ENCODE assay signal across 15 cellular contexts in genomic region chr13:100630564-100630963, GRCh38. TPM values are rescaled to one million over a fixed set of nuclear protein-coding genes. Genes with fewer than 3 reads are reported as not detected.
A peak's percentile ranks its signal among the peaks of the same experiment; 100 is the strongest.
DNase-seq lines count a peak whose midpoint lies in the region; ATAC-seq and TF ChIP-seq lines count a peak whose summit lies in the region.
"Had no signal": no experiment of that assay in that cellular context is flagged by ENCODE, and none has a peak within 500 bp of the region (broad histone marks: within the 10 kb centered on the region; RNA-seq: fewer than 3 reads in every experiment).

No MANE protein-coding gene starts in this region.

- H3K4me2 ChIP-seq in hepatocyte (no peak overlapping the region), mesenchymal stem cell (ENCODE audit: low read length, poor library complexity, severe bottlenecking) (no peak overlapping the region)

- H3K79me1 ChIP-seq in mesenchymal stem cell (replicated peaks; ENCODE audit: low read length, poor library complexity, severe bottlenecking) = peaks cover 1% of the 10 kb centered on the region

- peak; percentile 12 for DNase-seq in NCI-H1092 (lab: John Stamatoyannopoulos, UW)
- no peak for DNase-seq in hepatocyte (ENCODE audit: low spot score)
- peak; percentile 68 for DNase-seq in putamen (ENCODE audit: low spot score)
- no peak for DNase-seq in body of pancreas
- DNase-seq in Right ventricle myocardium superior = no peak
- DNase-seq in mesenchymal stem cell = no peak
- DNase-seq: activated CD8-positive, alpha-beta T cell treated with anti-CD3 and anti-CD28 coated beads, Interleukin-2, amount 10 ng/mL, durations not matched to agents 7 days and 5 days; activated naive CD4-positive, alpha-beta T cell treated with Interleukin-2 at 50 U/mL for 16 hours; CD4-positive, alpha-beta memory T cell; Karpas-422; NCI-H524 treated with DMSO at 0.1 percent for 48 hours; SIG-M5 had no signal

- H3K23ac ChIP-seq in mesenchymal stem cell (ENCODE audit: low read length in 2 of 2) = no peak overlapping the region

- H2AK5ac ChIP-seq in mesenchymal stem cell (ENCODE audit: low read length, severe bottlenecking) = no peak overlapping the region

- no peak overlapping the region for H3K4me3 ChIP-seq in hepatocyte
- H3K4me3 ChIP-seq in body of pancreas = no peak overlapping the region
- no peak overlapping the region for H3K4me3 ChIP-seq in mesenchymal stem cell (ENCODE audit: insufficient read depth in 1 of 2, low read depth in 1 of 2, low read length in 2 of 2)
- H3K4me3 ChIP-seq: tibial nerve had no signal

- H3K27ac ChIP-seq in VCaP (peak overlapping the region; percentile 44), hepatocyte (no peak overlapping the region), body of pancreas (no peak overlapping the region), mesenchymal stem cell (ENCODE audit: low read length, poor library complexity, severe bottlenecking) (no peak overlapping the region)
- H3K27ac ChIP-seq: tibial nerve had no signal

- no peak for ATAC-seq in HG03097 (IDR thresholded peaks at IDR 0.05; ENCODE audit: low FRiP score, unreplicated experiment)
- no peak for ATAC-seq in body of pancreas
- ATAC-seq in Right ventricle myocardium superior (ENCODE audit: poor library complexity) = no peak
- ATAC-seq: activated CD8-positive, alpha-beta T cell treated with anti-CD3 and anti-CD28 coated beads, Interleukin-2, amount 10 ng/mL, durations not matched to agents 7 days and 5 days had no signal

- H3K4ac ChIP-seq in mesenchymal stem cell (ENCODE audit: low read depth in 1 of 2, low read length in 2 of 2) = no peak overlapping the region

- H2BK12ac ChIP-seq in mesenchymal stem cell (ENCODE audit: low read length in 2 of 2) = no peak overlapping the region

- H4K8ac ChIP-seq in mesenchymal stem cell (ENCODE audit: low read length) = no peak overlapping the region

- TF ChIP-seq CTCF in VCaP (conservative IDR thresholded peaks at IDR 0.05) (0 out of 2 replicates have a peak, but pooled peaks have one; percentile 22), hepatocyte (IDR thresholded peaks at IDR 0.05; ENCODE audit: poor library complexity) (peak; percentile 10), body of pancreas (IDR thresholded peaks at IDR 0.05) (no peak)

- H2BK5ac ChIP-seq in mesenchymal stem cell (ENCODE audit: low read depth, low read length, poor library complexity, severe bottlenecking) = no peak overlapping the region

- H3K9ac ChIP-seq in mesenchymal stem cell (ENCODE audit: low read length) = no peak overlapping the region

- H3K27me3 ChIP-seq in hepatocyte = no peaks in the 10 kb centered on the region
- no peaks in the 10 kb centered on the region for H3K27me3 ChIP-seq in body of pancreas
- no peaks in the 10 kb centered on the region for H3K27me3 ChIP-seq in mesenchymal stem cell (ENCODE audit: control insufficient read depth in 1 of 2, insufficient read depth in 1 of 2, low read length in 2 of 2)
- H3K27me3 ChIP-seq: tibial nerve had no signal

- intact Hi-C loops in body of pancreas (cut with DNase I) (no loop called here), Right ventricle myocardium superior (cut with DNase I) (no loop called here)

- no peaks in the 10 kb centered on the region for H3K9me3 ChIP-seq in hepatocyte (ENCODE audit: low read depth)
- H3K9me3 ChIP-seq in body of pancreas = no peaks in the 10 kb centered on the region
- no peaks in the 10 kb centered on the region for H3K9me3 ChIP-seq in mesenchymal stem cell (ENCODE audit: control insufficient read depth, low read length)
- H3K9me3 ChIP-seq: tibial nerve had no signal

- 45% methylated on average over 8 of the region's 8 CpGs for WGBS in hepatocyte (ENCODE audit: low lambda C conversion rate, missing lambda C conversion rate)
- 86% methylated on average over 8 of the region's 8 CpGs for WGBS in body of pancreas, 2 donors
- WGBS in mesenchymal stem cell = 84% methylated on average over 8 of the region's 8 CpGs

- no peaks in the 10 kb centered on the region for H3K79me2 ChIP-seq in hepatocyte

- no peak overlapping the region for H2AFZ ChIP-seq in hepatocyte
- no peak overlapping the region for H2AFZ ChIP-seq in mesenchymal stem cell (ENCODE audit: low read depth, low read length)

- H3K4me1 ChIP-seq in hepatocyte (ENCODE audit: insufficient read depth) = no peaks in the 10 kb centered on the region
- no peaks in the 10 kb centered on the region for H3K4me1 ChIP-seq in body of pancreas
- H3K4me1 ChIP-seq in mesenchymal stem cell (ENCODE audit: control insufficient read depth, insufficient read depth, low read depth, low read length) = peaks cover 2% of the 10 kb centered on the region
- H3K4me1 ChIP-seq: tibial nerve had no signal

- H4K91ac ChIP-seq in mesenchymal stem cell (ENCODE audit: low read length) = no peak overlapping the region

- TF ChIP-seq POLR2A in body of pancreas (IDR thresholded peaks at IDR 0.05) = no peak

- no peaks in the 10 kb centered on the region for H3K9me2 ChIP-seq in hepatocyte (replicated peaks; ENCODE audit: insufficient read depth)

- no peak overlapping the region for H2BK15ac ChIP-seq in mesenchymal stem cell (ENCODE audit: low read depth, poor library complexity, severe bottlenecking)

- H3K14ac ChIP-seq in mesenchymal stem cell (ENCODE audit: low read length in 2 of 2) = no peak overlapping the region

- no peaks in the 10 kb centered on the region for H3K36me3 ChIP-seq in hepatocyte (replicated peaks; ENCODE audit: insufficient read depth, low read depth)
- peaks cover 6 to 7% of the 10 kb centered on the region in 2 donors for H3K36me3 ChIP-seq in body of pancreas (replicated peaks in 1 of 2; ENCODE audit: insufficient read depth in 1 of 2, low read depth in 2 of 2)
- H3K36me3 ChIP-seq in mesenchymal stem cell (ENCODE audit: control insufficient read depth in 1 of 2, insufficient read depth in 2 of 2, low read depth in 1 of 2, low read length in 2 of 2) = peaks cover 17 to 56% of the 10 kb centered on the region in 2 experiments

- no peak overlapping the region for H2BK120ac ChIP-seq in mesenchymal stem cell (ENCODE audit: low read depth, low read length)

- H3K18ac ChIP-seq in mesenchymal stem cell (ENCODE audit: low read depth in 1 of 2, low read length in 2 of 2) = no peak overlapping the region

- no peaks in the 10 kb centered on the region for H4K20me1 ChIP-seq in hepatocyte (ENCODE audit: insufficient read depth, poor library complexity, severe bottlenecking)

RNA-seq across cellular contexts. Expression of gene GGACT, which starts 42.0 kb away (rescaled TPM):
- 0.70 and 13.6 TPM in 2 replicates for total RNA-seq in hepatocyte
- 3.3 and 5.6 TPM in 2 replicates for polyA plus RNA-seq in hepatocyte
- 10 to 100 TPM in 1 of 2 donors, 1 to 10 TPM in 1; 4.9 to 17.8 TPM for total RNA-seq in body of pancreas
- total RNA-seq in Right ventricle myocardium superior = 1.8 TPM
- 3.8 TPM for polyA plus RNA-seq in mesenchymal stem cell (2013, experiment 1 of 2)
- polyA plus RNA-seq in mesenchymal stem cell (2013, experiment 2 of 2) = 4.5 TPM

RNA-seq across cellular contexts. Expression of gene TMTC4, which starts 44.0 kb away (rescaled TPM):
- total RNA-seq in hepatocyte (24.0 and 32.6 TPM in 2 replicates), body of pancreas (10 to 100 TPM; 18.5 to 27.5 TPM), Right ventricle myocardium superior (7.5 TPM)
- 13.3 and 15.0 TPM in 2 replicates for polyA plus RNA-seq in hepatocyte
- 5.4 TPM for polyA plus RNA-seq in mesenchymal stem cell (2013, experiment 1 of 2)
- 5.0 TPM for polyA plus RNA-seq in mesenchymal stem cell (2013, experiment 2 of 2)

Comparison
In these comparisons a context has a peak if more than half of its experiments do, and no peak if none do; other contexts are left out.
1. DNase-seq: peak in NCI-H1092 (single experiment) and putamen (single experiment); none in hepatocyte (single experiment), body of pancreas (0 of 4), Right ventricle myocardium superior (single experiment) and mesenchymal stem cell (single experiment).
2. CTCF ChIP-seq: peak in VCaP (single experiment) and hepatocyte (single experiment); none in body of pancreas (0 of 7).